In the genomic region with DNA sequence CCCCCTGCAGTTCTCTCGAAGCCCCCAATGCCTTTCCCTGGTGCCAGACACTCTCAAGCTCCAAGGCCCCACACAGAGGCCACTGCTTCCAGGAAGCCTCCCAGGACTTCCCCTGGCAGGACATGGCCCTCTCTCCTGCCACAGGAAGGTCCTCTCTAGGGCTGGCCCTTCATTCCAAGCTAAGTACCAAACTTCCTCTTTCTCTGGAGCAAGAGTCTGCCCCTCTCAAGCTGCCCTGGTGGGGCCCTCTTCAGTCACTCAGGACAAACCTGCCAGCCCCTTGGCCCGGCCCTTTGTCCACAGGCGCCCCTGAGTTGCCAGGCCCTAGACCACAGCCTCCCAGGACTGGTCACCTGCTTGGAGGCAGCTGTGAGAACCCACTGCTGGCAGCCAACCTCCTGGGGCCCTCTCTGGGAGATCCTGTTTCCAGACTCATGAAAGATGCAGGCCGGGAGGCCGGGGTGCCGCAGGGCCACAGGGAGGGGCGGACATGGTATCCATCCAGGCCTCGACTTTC, we compare ENCODE assay signal across 8 cellular contexts. TPM values are rescaled to one million over a fixed set of nuclear protein-coding genes. Genes with fewer than 3 reads are reported as not detected.
DNase-seq lines count a peak whose midpoint lies in the region; ATAC-seq and TF ChIP-seq lines count a peak whose summit lies in the region.

No MANE protein-coding gene starts in this region.

- intact Hi-C loops in activated CD4-positive, alpha-beta memory T cell treated with anti-CD3 and anti-CD28 coated beads for 36 hours (cut with micrococcal nuclease), result no loop called here
- intact Hi-C loops in Right ventricle myocardium superior (cut with DNase I) (no loop called here), psoas muscle (cut with DNase I) (no loop called here)

- H3K79me2 ChIP-seq in H9 (ENCODE audit: insufficient read depth, low read length), result no peaks in the 10 kb centered on the region

- H4K20me1 ChIP-seq in H9 (ENCODE audit: control insufficient read depth, insufficient read depth, insufficient read length), result no peaks in the 10 kb centered on the region

- H3K27me3 Mint-ChIP-seq in H9 (ENCODE audit: low read depth), result no peaks in the 10 kb centered on the region
- no peaks in the 10 kb centered on the region for H3K27me3 Mint-ChIP-seq in activated CD4-positive, alpha-beta memory T cell treated with anti-CD3 and anti-CD28 coated beads for 36 hours

- H2AFZ ChIP-seq in H9 (ENCODE audit: low read length), result no peak overlapping the region

- peaks cover 13 to 30% of the 10 kb centered on the region in 2 experiments for H3K4me1 Mint-ChIP-seq in H9
- H3K4me1 Mint-ChIP-seq in activated CD4-positive, alpha-beta memory T cell treated with anti-CD3 and anti-CD28 coated beads for 36 hours (ENCODE audit: low read depth), result peaks cover 59% of the 10 kb centered on the region

- H3K79me1 ChIP-seq in H9 (ENCODE audit: insufficient read depth, low read depth, low read length, poor library complexity, severe bottlenecking), result no peaks in the 10 kb centered on the region

- TF ChIP-seq CTCF in H9 (conservative IDR thresholded peaks at IDR 0.05), result no peak
- no peak for TF ChIP-seq CTCF in psoas muscle (IDR thresholded peaks at IDR 0.05)

- H2BK20ac ChIP-seq in H9 (ENCODE audit: low read depth, low read length, poor library complexity, severe bottlenecking), result no peak overlapping the region

- H4K8ac ChIP-seq in H9 (replicated peaks; ENCODE audit: insufficient read length, low read depth, low read length), result no peak overlapping the region

- no peak overlapping the region for H3K9ac ChIP-seq in H9 (ENCODE audit: extremely low read depth, insufficient read length, low read length)

- H3K27me3 ChIP-seq in H9 (ENCODE audit: insufficient read depth, low read length) (no peaks in the 10 kb centered on the region), psoas muscle (ENCODE audit: insufficient read depth in 3 of 3, low read length in 2 of 3) (no peaks in the 10 kb centered on the region)

- H3K36me3 Mint-ChIP-seq in H9 (ENCODE audit: insufficient read depth in 1 of 3, low read depth in 3 of 3), result peaks cover 4 to 13% (median 9%) of the 10 kb centered on the region in 3 experiments; a peak in 4 of 7 replicates
- H3K36me3 Mint-ChIP-seq in activated CD4-positive, alpha-beta memory T cell treated with anti-CD3 and anti-CD28 coated beads for 36 hours, result peaks cover 24% of the 10 kb centered on the region

- POLR2A ChIA-PET in activated CD4-positive, alpha-beta memory T cell treated with anti-CD3 and anti-CD28 coated beads for 36 hours (lab: Charles Lee), result interaction anchor here (0.9 kb wide), 1 partner anchor 163 kb away, joined by 3 read pairs; no protein-coding TSS in a partner anchor

- peaks cover 0 to 38% of the 10 kb centered on the region in 2 donors for H3K36me3 ChIP-seq in psoas muscle (ENCODE audit: insufficient read depth in 1 of 2, low read depth in 1 of 2)

- H4K5ac ChIP-seq in H9 (ENCODE audit: insufficient read length, low read depth, low read length), result no peak overlapping the region

- no peak overlapping the region for H3K4me2 ChIP-seq in H9 (ENCODE audit: insufficient read depth, insufficient read length, low read length)

- H3K14ac ChIP-seq in H9 (ENCODE audit: insufficient read depth, low read length), result no peak overlapping the region

- H3K23ac ChIP-seq in H9 (ENCODE audit: insufficient read length, low read depth, low read length), result no peak overlapping the region

- H2BK15ac ChIP-seq in H9 (ENCODE audit: low read depth, low read length), result no peak overlapping the region

- no peaks in the 10 kb centered on the region for H3K9me3 Mint-ChIP-seq in H9
- no peaks in the 10 kb centered on the region for H3K9me3 Mint-ChIP-seq in activated CD4-positive, alpha-beta memory T cell treated with anti-CD3 and anti-CD28 coated beads for 36 hours

- H3K4me3 ChIP-seq in psoas muscle, result no peak overlapping the region

- no peak overlapping the region for H2AK5ac ChIP-seq in H9 (ENCODE audit: insufficient read length, low read length)

- no peak overlapping the region for H3K56ac ChIP-seq in H9 (ENCODE audit: insufficient read length, low read depth, low read length)

- no peak overlapping the region for H3K18ac ChIP-seq in H9 (ENCODE audit: insufficient read length, low read depth, low read length)

- no peak overlapping the region for H2BK12ac ChIP-seq in H9 (ENCODE audit: insufficient read length, low read depth, low read length)

- H3K4ac ChIP-seq in H9 (ENCODE audit: low read depth, low read length), result no peak overlapping the region

- no peaks in the 10 kb centered on the region for H3K9me3 ChIP-seq in H9 (ENCODE audit: control insufficient read depth, low read depth, low read length)
- H3K9me3 ChIP-seq in psoas muscle, result no peaks in the 10 kb centered on the region

- ATAC-seq in Right ventricle myocardium superior (ENCODE audit: poor library complexity) (peak; percentile 6), psoas muscle (peak; percentile 45 to 64 (median 52))

- peak overlapping the region in 2 of 3 experiments; percentile 44 to 75; a peak in 2 of 7 replicates for H3K27ac Mint-ChIP-seq in H9
- H3K27ac Mint-ChIP-seq in activated CD4-positive, alpha-beta memory T cell treated with anti-CD3 and anti-CD28 coated beads for 36 hours, result peak overlapping the region; percentile 80

- no peak overlapping the region; a peak in 1 of 5 replicates for H3K4me3 Mint-ChIP-seq in H9
- no peak overlapping the region for H3K4me3 Mint-ChIP-seq in activated CD4-positive, alpha-beta memory T cell treated with anti-CD3 and anti-CD28 coated beads for 36 hours

- DNase-seq in H9, result no peak
- no peak for DNase-seq in activated CD4-positive, alpha-beta memory T cell treated with anti-CD3 and anti-CD28 coated beads for 36 hours
- no peak for DNase-seq in Right ventricle myocardium superior
- peak in 1 of 2 donors; percentile 70 for DNase-seq in psoas muscle
- no peak for DNase-seq in stimulated activated naive CD4-positive, alpha-beta T cell (lab: John Stamatoyannopoulos, UW)
- DNase-seq in hepatic stellate cell (ENCODE audit: low spot score), result no peak
- no peak for DNase-seq in NCI-H1105 treated with DMSO at 0.1 percent for 48 hours (lab: John Stamatoyannopoulos, UW)
- no peak for DNase-seq in NCI-H1694 (lab: John Stamatoyannopoulos, UW)

- no peak overlapping the region for H2BK5ac ChIP-seq in H9 (ENCODE audit: insufficient read length, low read length)

- H3K4me1 ChIP-seq in H9 (ENCODE audit: insufficient read depth, low read length) (no peaks in the 10 kb centered on the region), psoas muscle (peaks cover 53% of the 10 kb centered on the region)

- no peak overlapping the region for H4K91ac ChIP-seq in H9 (ENCODE audit: insufficient read length, low read depth, low read length)

- CTCF ChIA-PET in activated CD4-positive, alpha-beta memory T cell treated with anti-CD3 and anti-CD28 coated beads for 36 hours (lab: Charles Lee), result interaction anchor here (5.0 kb wide), 1 partner anchor 18 kb away, joined by 21 read pairs; no protein-coding TSS in a partner anchor

- no peak overlapping the region for H3T11ph ChIP-seq in H9 (ENCODE audit: low read length)

- no peak overlapping the region for H3K27ac ChIP-seq in H9 (ENCODE audit: insufficient read length, low read depth, low read length)
- H3K27ac ChIP-seq in psoas muscle, result peak overlapping the region; percentile 30

- no peak overlapping the region for H2BK120ac ChIP-seq in H9 (ENCODE audit: low read depth, low read length, poor library complexity, severe bottlenecking)

- no peaks in the 10 kb centered on the region for H3K23me2 ChIP-seq in H9 (ENCODE audit: insufficient read length, low read depth, low read length, poor library complexity, severe bottlenecking)

- WGBS in H9 (ENCODE audit: extremely low coverage, insufficient read length, low lambda C conversion rate), result no CpG with 5 or more reads among the region's 8 CpGs
- WGBS in psoas muscle, 3 donors, result 29 to 42% (median 36%) methylated on average over 8 of the region's 8 CpGs

RNA-seq across cellular contexts. Expression of a gene that starts 6.6 kb away (rescaled TPM):
- total RNA-seq in H9 (2021), result 27.4 and 28.9 TPM in 2 replicates
- total RNA-seq in activated CD4-positive, alpha-beta memory T cell treated with anti-CD3 and anti-CD28 coated beads for 36 hours, result 10 to 100 TPM; 77.9 to 82.0 TPM
- total RNA-seq in Right ventricle myocardium superior, result 49.2 TPM
- 10 to 100 TPM; 17.8 to 24.8 (median 21.2) TPM for total RNA-seq in psoas muscle
- polyA plus RNA-seq in psoas muscle, result 10 to 100 TPM; 19.2 to 40.1 (median 22.8) TPM

RNA-seq across cellular contexts. Expression of a gene that starts 31.4 kb away (rescaled TPM):
- total RNA-seq in H9 (2021), result 21.4 and 23.6 TPM in 2 replicates
- total RNA-seq in activated CD4-positive, alpha-beta memory T cell treated with anti-CD3 and anti-CD28 coated beads for 36 hours, result 10 to 100 TPM; 77.9 to 80.0 TPM
- total RNA-seq in Right ventricle myocardium superior, result 27.5 TPM
- 10 to 100 TPM; 27.9 to 46.7 (median 38.2) TPM for total RNA-seq in psoas muscle
- polyA plus RNA-seq in psoas muscle, result 10 to 100 TPM; 62.1 to 86.3 (median 66.1) TPM

RNA-seq across cellular contexts. Expression of a gene that starts 56.5 kb away (rescaled TPM):
- total RNA-seq in H9 (2021) (69.4 and 70.5 TPM in 2 replicates), Right ventricle myocardium superior (222 TPM), psoas muscle (10 to 100 TPM; 35.5 to 58.8 (median 43.0) TPM)
- 1 to 10 TPM; 1.2 to 1.6 TPM for total RNA-seq in activated CD4-positive, alpha-beta memory T cell treated with anti-CD3 and anti-CD28 coated beads for 36 hours
- 10 to 100 TPM in 2 of 3 donors, 1 to 10 TPM in 1; 8.1 to 22.5 (median 11.9) TPM for polyA plus RNA-seq in psoas muscle

Comparison
In these comparisons a context has a peak if more than half of its experiments do, and no peak if none do; other contexts are left out.
1. RNA of a gene that starts 56.5 kb away (total RNA-seq): 222 TPM in Right ventricle myocardium superior (single experiment), 69.4 to 70.5 TPM in H9 and 35.5 to 58.8 TPM in psoas muscle; 1.2 to 1.6 TPM in activated CD4-positive, alpha-beta memory T cell treated with anti-CD3 and anti-CD28 coated beads for 36 hours; every median in the first group is over 10 times any median in the second.